ENCODE assay signal across 23 cellular contexts in the genomic region with DNA sequence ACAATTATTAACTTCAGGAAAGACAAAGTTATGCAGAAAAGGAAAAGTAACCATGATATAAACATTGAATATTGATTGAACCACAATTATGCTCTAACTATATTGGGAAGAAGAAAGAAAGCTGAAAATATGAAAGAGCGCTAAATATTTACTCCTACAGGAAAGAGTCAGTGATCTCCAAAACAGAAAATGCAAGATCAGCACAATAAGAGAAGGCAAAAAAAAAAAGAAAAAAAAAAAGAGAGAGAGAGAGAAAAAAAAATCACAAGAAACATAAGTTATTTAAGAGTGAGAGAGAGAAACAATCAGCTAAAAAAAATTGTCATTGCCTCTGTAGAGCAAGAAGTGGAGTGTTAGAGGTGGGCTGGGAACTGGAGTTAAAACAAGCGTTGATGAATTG. TPM values are rescaled to one million over a fixed set of nuclear protein-coding genes. Genes with fewer than 3 reads are reported as not detected.
"Had no signal": no experiment of that assay in that cellular context is flagged by ENCODE, and none has a peak within 500 bp of the region (broad histone marks: within the 10 kb centered on the region; RNA-seq: fewer than 3 reads in every experiment).

No MANE protein-coding gene starts in this region.

- DNase-seq: activated naive CD4-positive, alpha-beta T cell; activated T-cell treated with anti-CD3 and anti-CD28 coated beads, Interleukin-2, amount 50 U/mL, for 1 hour; adrenal gland; brain microvascular endothelial cell; caudate nucleus; effector memory CD4-positive, alpha-beta T cell; foreskin melanocyte; left ventricle myocardium superior; mammary epithelial cell; occipital lobe; sigmoid colon; stimulated activated CD4-positive, alpha-beta T cell treated with anti-CD3 and anti-CD28 coated beads, Interleukin-2, amount 100 ng/mL, for 48 hours; stimulated activated CD8-positive, alpha-beta memory T cell treated with anti-CD3 and anti-CD28 coated beads, Interleukin-4, amount 100 ng/mL, for 48 hours; stimulated activated naive CD4-positive, alpha-beta T cell treated with Interleukin-2 at 50 U/mL for 16 hours; T-helper 1 cell; T-helper 9 cell; tibial artery had no signal

- H3K9me3 Mint-ChIP-seq: activated T-helper 2 cell treated with anti-CD3 and anti-CD28 coated beads, Interferon-gamma antibody, Interleukin-2, Interleukin-4, amounts not matched to agents 10 μg/mL and 5 μg/mL and 100 μg/mL, durations not matched to agents 14 hours and 24 hours and 36 hours; neural crest cell; WTC11 had no signal

- H3K4me3 ChIP-seq: adrenal gland, ascending aorta, sigmoid colon, tibial artery had no signal

- ATAC-seq: esophagus mucosa, left ventricle myocardium superior, WTC11 had no signal

- H3K27me3 ChIP-seq: adrenal gland, ascending aorta, brain microvascular endothelial cell, sigmoid colon, tibial artery had no signal

- H3K27ac Mint-ChIP-seq: activated naive CD8-positive, alpha-beta T cell; activated T-helper 2 cell treated with anti-CD3 and anti-CD28 coated beads, Interferon-gamma antibody, Interleukin-2, Interleukin-4, amounts not matched to agents 10 μg/mL and 5 μg/mL and 100 μg/mL, durations not matched to agents 14 hours and 24 hours and 36 hours; WTC11 had no signal

- H3K36me3 ChIP-seq: brain microvascular endothelial cell had no signal

- H3K4me1 Mint-ChIP-seq: WTC11 had no signal

- H3K9me3 ChIP-seq: adrenal gland, ascending aorta, sigmoid colon, tibial artery had no signal

- H3K27me3 Mint-ChIP-seq: activated naive CD8-positive, alpha-beta T cell had no signal

- H3K4me3 Mint-ChIP-seq: activated naive CD8-positive, alpha-beta T cell; neural crest cell; WTC11 had no signal

- H3K4me1 ChIP-seq: adrenal gland, ascending aorta, sigmoid colon, tibial artery had no signal

- H3K27ac ChIP-seq: adrenal gland, ascending aorta, brain microvascular endothelial cell, sigmoid colon, tibial artery had no signal

RNA-seq across cellular contexts. Expression of a gene that starts 28.9 kb away (rescaled TPM):
- total RNA-seq: ascending aorta had no signal
